Comparison of ENCODE assay signal across 8 cellular contexts in genomic region chr1:18951818-18952391, GRCh38. TPM values are rescaled to one million over a fixed set of nuclear protein-coding genes. Genes with fewer than 3 reads are reported as not detected.
A peak's percentile ranks its signal among the peaks of the same experiment; 100 is the strongest.
DNase-seq lines count a peak whose midpoint lies in the region; ATAC-seq and TF ChIP-seq lines count a peak whose summit lies in the region.

No MANE protein-coding gene starts in this region.

- intact Hi-C loops in dendritic cell treated with granulocyte-macrophage colony-stimulating factor and Interleukin-4, amounts not matched to agents 40 ng/mL and 50 ng/mL, for 4 days (cut with micrococcal nuclease) = no loop called here

- DNase-seq in GM13976 (ENCODE audit: low spot score) (peak; percentile 87), EL (no peak), A172 (ENCODE audit: low spot score) (no peak), SW480 (ENCODE audit: low spot score) (no peak)
- peak; percentile 64 to 73 for DNase-seq in activated CD4-positive, alpha-beta T cell treated with anti-CD3 and anti-CD28 coated beads for 24 hours (ENCODE audit: low read depth in 2 of 2)
- peak; percentile 55 to 75 for DNase-seq in stimulated activated CD4-positive, alpha-beta T cell treated with anti-CD3 and anti-CD28 coated beads, Interleukin-12 subunit alpha, Interleukin-12 subunit beta, amount 100 ng/mL, for 24 hours (ENCODE audit: low read depth in 2 of 2)

- no peak for TF ChIP-seq CTCF in GM13976 (IDR thresholded peaks at IDR 0.05; ENCODE audit: borderline replicate concordance, control extremely low read depth, extremely low read depth, insufficient read depth, missing control alignments)

- ATAC-seq in HG03060 (IDR thresholded peaks at IDR 0.05; ENCODE audit: low read depth, unreplicated experiment) = peak; percentile 33

- H3K4me1 Mint-ChIP-seq in dendritic cell treated with granulocyte-macrophage colony-stimulating factor and Interleukin-4, amounts not matched to agents 40 ng/mL and 50 ng/mL, for 4 days (ENCODE audit: low read depth) = peaks cover 84% of the 10 kb centered on the region

- H3K27me3 Mint-ChIP-seq in dendritic cell treated with granulocyte-macrophage colony-stimulating factor and Interleukin-4, amounts not matched to agents 40 ng/mL and 50 ng/mL, for 4 days = peaks cover 22% of the 10 kb centered on the region

- H3K36me3 Mint-ChIP-seq in dendritic cell treated with granulocyte-macrophage colony-stimulating factor and Interleukin-4, amounts not matched to agents 40 ng/mL and 50 ng/mL, for 4 days (ENCODE audit: low read depth) = peaks cover 9% of the 10 kb centered on the region

- no peaks in the 10 kb centered on the region for H3K9me3 Mint-ChIP-seq in dendritic cell treated with granulocyte-macrophage colony-stimulating factor and Interleukin-4, amounts not matched to agents 40 ng/mL and 50 ng/mL, for 4 days

- in situ Hi-C loops in GM13976 (cut with MboI; ENCODE audit: low sequenced_read_pairs, unreplicated experiment) = no loop called here

- no peak overlapping the region for H3K4me3 Mint-ChIP-seq in dendritic cell treated with granulocyte-macrophage colony-stimulating factor and Interleukin-4, amounts not matched to agents 40 ng/mL and 50 ng/mL, for 4 days

- peak overlapping the region; percentile 96 for H3K27ac Mint-ChIP-seq in dendritic cell treated with granulocyte-macrophage colony-stimulating factor and Interleukin-4, amounts not matched to agents 40 ng/mL and 50 ng/mL, for 4 days

RNA-seq across cellular contexts. Expression of gene IFFO2, which starts 4.6 kb away (rescaled TPM):
- total RNA-seq in A172 (2014; rRNA removed; shearing (Covaris generic)) = 6.3 and 7.1 TPM in 2 replicates

RNA-seq across cellular contexts. Expression of gene ALDH4A1, which starts 49.5 kb away (rescaled TPM):
- total RNA-seq in A172 (2014; rRNA removed; shearing (Covaris generic)) = 8.4 and 10.1 TPM in 2 replicates

Comparison
In these comparisons a context has a peak if more than half of its experiments do, and no peak if none do; other contexts are left out.
1. DNase-seq: peak in GM13976 (single experiment), activated CD4-positive, alpha-beta T cell treated with anti-CD3 and anti-CD28 coated beads for 24 hours (2 of 2) and stimulated activated CD4-positive, alpha-beta T cell treated with anti-CD3 and anti-CD28 coated beads, Interleukin-12 subunit alpha, Interleukin-12 subunit beta, amount 100 ng/mL, for 24 hours (2 of 2); none in EL (single experiment), A172 (single experiment) and SW480 (single experiment).